In the genomic region with DNA sequence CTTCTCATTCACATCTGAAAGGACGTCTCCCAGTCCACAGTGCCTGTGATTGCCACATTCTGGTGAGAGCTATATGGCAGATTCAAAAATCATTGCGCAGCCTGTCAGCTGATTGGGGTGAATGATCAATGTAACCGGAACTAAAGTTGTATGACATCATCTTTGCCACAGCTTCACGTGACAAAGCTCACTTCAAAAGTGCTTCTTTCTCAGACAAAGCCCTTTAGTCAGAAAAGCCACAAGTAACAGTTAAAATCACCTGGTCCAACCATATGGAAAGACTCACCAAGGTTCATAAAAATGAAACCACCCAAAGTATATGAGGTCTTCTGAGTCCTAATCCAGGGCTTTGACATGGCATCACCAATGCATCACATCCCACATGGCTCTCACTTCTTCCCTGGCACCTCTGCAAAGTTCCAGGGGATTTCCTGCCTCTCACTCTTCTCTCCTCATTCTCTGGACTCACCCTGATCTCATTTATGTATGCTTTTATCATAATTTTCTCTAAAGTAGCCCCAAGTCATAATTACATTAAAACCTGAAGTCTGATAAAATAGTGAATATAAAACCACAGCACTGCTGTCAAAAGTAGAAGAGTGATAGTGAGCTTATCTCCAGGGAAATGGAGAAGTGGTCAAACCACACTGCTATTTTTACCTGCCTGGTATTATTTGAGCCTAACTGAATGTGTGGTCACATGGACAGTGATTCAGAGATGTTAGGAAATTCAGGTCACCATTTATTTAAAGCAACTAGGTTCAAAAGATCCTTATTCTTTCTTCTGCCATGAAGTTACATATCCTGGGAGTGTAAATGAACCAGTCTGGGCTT, we compare ENCODE assay signal across 8 cellular contexts.
DNase-seq lines count a peak whose midpoint lies in the region; ATAC-seq and TF ChIP-seq lines count a peak whose summit lies in the region.

No MANE protein-coding gene starts in this region.

- H3K4me3 ChIP-seq in fibroblast of the aortic adventitia (ENCODE audit: low read depth, low read length): no peak overlapping the region

- H3K27me3 Mint-ChIP-seq in nephron progenitor cell (ENCODE audit: low read depth, poor library complexity): peaks cover 3% of the 10 kb centered on the region

- peak overlapping the region; percentile 46 for H3K27ac Mint-ChIP-seq in stimulated activated effector memory CD8-positive, alpha-beta T cell treated with anti-CD3 and anti-CD28 coated beads, Interleukin-12 subunit alpha, Interleukin-12 subunit beta, amount 100 ng/mL, for 72 hours
- no peak overlapping the region for H3K27ac Mint-ChIP-seq in nephron progenitor cell

- H3K4me1 Mint-ChIP-seq in stimulated activated effector memory CD8-positive, alpha-beta T cell treated with anti-CD3 and anti-CD28 coated beads, Interleukin-12 subunit alpha, Interleukin-12 subunit beta, amount 100 ng/mL, for 72 hours: peaks cover 31% of the 10 kb centered on the region
- H3K4me1 Mint-ChIP-seq in nephron progenitor cell: no peaks in the 10 kb centered on the region

- peak overlapping the region; percentile 19 for H3K4me3 Mint-ChIP-seq in stimulated activated effector memory CD8-positive, alpha-beta T cell treated with anti-CD3 and anti-CD28 coated beads, Interleukin-12 subunit alpha, Interleukin-12 subunit beta, amount 100 ng/mL, for 72 hours
- no peak overlapping the region for H3K4me3 Mint-ChIP-seq in nephron progenitor cell

- ATAC-seq in GM21360 (IDR thresholded peaks at IDR 0.05; ENCODE audit: unreplicated experiment) (peak; percentile 41), HG03571 (IDR thresholded peaks at IDR 0.05; ENCODE audit: unreplicated experiment) (peak; percentile 41)
- peak; percentile 92 for ATAC-seq in stimulated activated effector memory CD8-positive, alpha-beta T cell treated with anti-CD3 and anti-CD28 coated beads, Interleukin-12 subunit alpha, Interleukin-12 subunit beta, amount 100 ng/mL, for 72 hours

- peak; percentile 95 for DNase-seq in A172 (ENCODE audit: low spot score)
- DNase-seq in activated CD4-positive, alpha-beta T cell treated with anti-CD3 and anti-CD28 coated beads for 4 hours: peak; percentile 59 to 62
- DNase-seq in fibroblast of the aortic adventitia (ENCODE audit: low read depth): peak; percentile 38
- peak; percentile 18 to 75 for DNase-seq in stimulated activated effector memory CD8-positive, alpha-beta T cell treated with anti-CD3 and anti-CD28 coated beads, Interleukin-12 subunit alpha, Interleukin-12 subunit beta, amount 100 ng/mL, for 72 hours (ENCODE audit: low spot score in 2 of 2)
- DNase-seq in nephron progenitor cell: no peak
- no peak for DNase-seq in NCI-H510A treated with DMSO at 0.1 percent for 48 hours (lab: John Stamatoyannopoulos, UW)

- no peaks in the 10 kb centered on the region for H3K9me3 Mint-ChIP-seq in stimulated activated effector memory CD8-positive, alpha-beta T cell treated with anti-CD3 and anti-CD28 coated beads, Interleukin-12 subunit alpha, Interleukin-12 subunit beta, amount 100 ng/mL, for 72 hours
- no peaks in the 10 kb centered on the region for H3K9me3 Mint-ChIP-seq in nephron progenitor cell

- H3K36me3 Mint-ChIP-seq in stimulated activated effector memory CD8-positive, alpha-beta T cell treated with anti-CD3 and anti-CD28 coated beads, Interleukin-12 subunit alpha, Interleukin-12 subunit beta, amount 100 ng/mL, for 72 hours: peaks cover 12% of the 10 kb centered on the region
- H3K36me3 Mint-ChIP-seq in nephron progenitor cell (ENCODE audit: low read depth): no peaks in the 10 kb centered on the region

- TF ChIP-seq CTCF in fibroblast of the aortic adventitia (IDR thresholded peaks at IDR 0.05; ENCODE audit: insufficient read depth, low read length): no peak
- no peak for TF ChIP-seq CTCF in nephron progenitor cell (IDR thresholded peaks at IDR 0.05)

Comparison
In these comparisons a context has a peak if more than half of its experiments do, and no peak if none do; other contexts are left out.
1. DNase-seq: peak in A172 (single experiment), activated CD4-positive, alpha-beta T cell treated with anti-CD3 and anti-CD28 coated beads for 4 hours (2 of 2), fibroblast of the aortic adventitia (single experiment) and stimulated activated effector memory CD8-positive, alpha-beta T cell treated with anti-CD3 and anti-CD28 coated beads, Interleukin-12 subunit alpha, Interleukin-12 subunit beta, amount 100 ng/mL, for 72 hours (2 of 2); none in nephron progenitor cell (single experiment) and NCI-H510A treated with DMSO at 0.1 percent for 48 hours (single experiment).
2. ATAC-seq: peak in every context shown above with its lines; median percentile 92 in stimulated activated effector memory CD8-positive, alpha-beta T cell treated with anti-CD3 and anti-CD28 coated beads, Interleukin-12 subunit alpha, Interleukin-12 subunit beta, amount 100 ng/mL, for 72 hours; 41 in GM21360; 41 in HG03571.